8 cellular contexts compared by ENCODE assay signal in the genomic region with DNA sequence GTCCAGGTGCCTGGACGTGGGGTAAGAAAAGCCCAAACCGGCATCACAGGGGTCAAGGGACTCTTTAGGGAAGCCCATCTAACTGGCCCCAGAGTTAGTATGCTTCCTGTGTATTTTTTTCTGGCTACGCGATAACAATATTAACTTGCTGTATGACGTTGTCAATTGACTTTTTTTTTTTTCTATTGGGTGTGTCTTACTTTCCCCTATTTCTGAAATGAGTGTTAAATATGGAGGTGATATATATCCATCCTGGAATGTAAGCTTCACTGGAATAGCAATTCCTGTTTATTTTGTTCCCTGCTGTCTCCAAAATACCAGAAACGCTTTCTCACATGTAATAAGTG. TPM values are rescaled to one million over a fixed set of nuclear protein-coding genes. Genes with fewer than 3 reads are reported as not detected.
DNase-seq lines count a peak whose midpoint lies in the region; ATAC-seq and TF ChIP-seq lines count a peak whose summit lies in the region.

No MANE protein-coding gene starts in this region.

- H3K4me1 ChIP-seq in adipocyte (ENCODE audit: control insufficient read depth, insufficient read depth, low read length): peaks cover 3% of the 10 kb centered on the region
- H3K4me1 ChIP-seq in liver (ENCODE audit: control insufficient read depth in 4 of 4, insufficient read depth in 4 of 4, low read length in 3 of 4): peaks cover 1 to 54% (median 20%) of the 10 kb centered on the region in 4 donors
- peaks cover 0 to 6% (median 0%) of the 10 kb centered on the region in 4 donors for H3K4me1 ChIP-seq in tibial artery

- no peaks in the 10 kb centered on the region for H3K9me3 Mint-ChIP-seq in activated T-cell treated with anti-CD3 and anti-CD28 coated beads, Interleukin-2, amount 50 U/mL, for 4 hours

- peaks cover 8% of the 10 kb centered on the region for H3K4me1 Mint-ChIP-seq in activated T-cell treated with anti-CD3 and anti-CD28 coated beads, Interleukin-2, amount 50 U/mL, for 4 hours (ENCODE audit: low read depth)

- peak overlapping the region; percentile 48 for H3K4me3 Mint-ChIP-seq in activated T-cell treated with anti-CD3 and anti-CD28 coated beads, Interleukin-2, amount 50 U/mL, for 4 hours

- DNase-seq in activated T-cell treated with anti-CD3 and anti-CD28 coated beads, Interleukin-2, amount 50 U/mL, for 4 hours: no peak
- DNase-seq in activated T-cell treated with anti-CD3 and anti-CD28 coated beads, Interleukin-2, amount 50 U/mL, for 1 hour: no peak
- DNase-seq in adipocyte (ENCODE audit: low read depth) (no peak), tibial artery (no peak), NCI-H226 (no peak), A172 (ENCODE audit: low spot score) (no peak), DMS79 (lab: John Stamatoyannopoulos, UW) (no peak)

- no peaks in the 10 kb centered on the region for H3K9me3 ChIP-seq in adipocyte (ENCODE audit: control insufficient read depth, low read length)
- H3K9me3 ChIP-seq in liver (ENCODE audit: control insufficient read depth in 4 of 4, low read length in 3 of 4): no peaks in the 10 kb centered on the region
- H3K9me3 ChIP-seq in tibial artery: no peaks in the 10 kb centered on the region

- no peak for TF ChIP-seq RAD21 in liver (IDR thresholded peaks at IDR 0.05)

- H3K9ac ChIP-seq in adipocyte (ENCODE audit: low read length) (peak overlapping the region; percentile 86), liver (ENCODE audit: low read depth in 1 of 2, low read length in 2 of 2) (peak overlapping the region; percentile 70 to 86)

- H3K36me3 ChIP-seq in adipocyte (ENCODE audit: control insufficient read depth, insufficient read depth, low read length, severe bottlenecking) (no peaks in the 10 kb centered on the region), liver (ENCODE audit: control insufficient read depth in 4 of 4, insufficient read depth in 3 of 4, low read depth in 1 of 4, low read length in 3 of 4) (peaks cover 0 to 2% (median 0%) of the 10 kb centered on the region in 4 donors), tibial artery (no peaks in the 10 kb centered on the region)

- no peak for TF ChIP-seq CTCF in liver (IDR thresholded peaks at IDR 0.05; ENCODE audit: low read depth, low read length, missing input control)
- TF ChIP-seq CTCF in tibial artery (IDR thresholded peaks at IDR 0.05): no peak

- H3K27me3 ChIP-seq in adipocyte (replicated peaks; ENCODE audit: control insufficient read depth, insufficient read depth, low read length) (no peaks in the 10 kb centered on the region), liver (ENCODE audit: control insufficient read depth in 4 of 4, insufficient read depth in 4 of 4, low read length in 3 of 4) (no peaks in the 10 kb centered on the region), tibial artery (no peaks in the 10 kb centered on the region)

- intact Hi-C loops in tibial artery (cut with DNase I; ENCODE audit: low total_unique reads): no loop called here

- WGBS in liver: 5% methylated on average over 6 of the region's 6 CpGs

- H3K4me3 ChIP-seq in adipocyte (ENCODE audit: low read length) (peak overlapping the region; percentile 91), liver (ENCODE audit: low read depth in 1 of 3, low read length in 3 of 3) (peak overlapping the region; percentile 83 to 97 (median 85)), tibial artery (peak overlapping the region; percentile 71 to 81)

- peaks cover 27% of the 10 kb centered on the region for H3K27me3 Mint-ChIP-seq in activated T-cell treated with anti-CD3 and anti-CD28 coated beads, Interleukin-2, amount 50 U/mL, for 4 hours (ENCODE audit: low read depth)

- H3K27ac ChIP-seq in liver (ENCODE audit: low read depth in 1 of 2, low read length in 2 of 2): peak overlapping the region; percentile 90 to 97
- peak overlapping the region; percentile 75 to 76 for H3K27ac ChIP-seq in tibial artery

- H3K36me3 Mint-ChIP-seq in activated T-cell treated with anti-CD3 and anti-CD28 coated beads, Interleukin-2, amount 50 U/mL, for 4 hours (ENCODE audit: insufficient read depth): no peaks in the 10 kb centered on the region

- no peak for ATAC-seq in activated T-cell treated with anti-CD3 and anti-CD28 coated beads, Interleukin-2, amount 50 U/mL, for 4 hours

TF ChIP-seq in liver, 16 proteins besides CTCF, POLR2A, EP300 and RAD21:
- TF ChIP-seq FOXA2 (IDR thresholded peaks at IDR 0.05) (no peak), FOXA1 (IDR thresholded peaks at IDR 0.05) (no peak), HNF4G (IDR thresholded peaks at IDR 0.05) (no peak), EGR1 (IDR thresholded peaks at IDR 0.05; ENCODE audit: low read depth in 2 of 2) (no peak), HNF4A (conservative IDR thresholded peaks at IDR 0.05) (no peak), SP1 (IDR thresholded peaks at IDR 0.05) (no peak), RXRA (IDR thresholded peaks at IDR 0.05) (no peak), TAF1 (conservative IDR thresholded peaks at IDR 0.05) (no peak), GABPA (IDR thresholded peaks at IDR 0.05 in 1 of 2, conservative IDR thresholded peaks at IDR 0.05 in 1 of 2) (no peak), YY1 (IDR thresholded peaks at IDR 0.05) (no peak), JUND (IDR thresholded peaks at IDR 0.05) (no peak), NR2F2 (IDR thresholded peaks at IDR 0.05) (no peak)
- TF ChIP-seq, protein P1, sequence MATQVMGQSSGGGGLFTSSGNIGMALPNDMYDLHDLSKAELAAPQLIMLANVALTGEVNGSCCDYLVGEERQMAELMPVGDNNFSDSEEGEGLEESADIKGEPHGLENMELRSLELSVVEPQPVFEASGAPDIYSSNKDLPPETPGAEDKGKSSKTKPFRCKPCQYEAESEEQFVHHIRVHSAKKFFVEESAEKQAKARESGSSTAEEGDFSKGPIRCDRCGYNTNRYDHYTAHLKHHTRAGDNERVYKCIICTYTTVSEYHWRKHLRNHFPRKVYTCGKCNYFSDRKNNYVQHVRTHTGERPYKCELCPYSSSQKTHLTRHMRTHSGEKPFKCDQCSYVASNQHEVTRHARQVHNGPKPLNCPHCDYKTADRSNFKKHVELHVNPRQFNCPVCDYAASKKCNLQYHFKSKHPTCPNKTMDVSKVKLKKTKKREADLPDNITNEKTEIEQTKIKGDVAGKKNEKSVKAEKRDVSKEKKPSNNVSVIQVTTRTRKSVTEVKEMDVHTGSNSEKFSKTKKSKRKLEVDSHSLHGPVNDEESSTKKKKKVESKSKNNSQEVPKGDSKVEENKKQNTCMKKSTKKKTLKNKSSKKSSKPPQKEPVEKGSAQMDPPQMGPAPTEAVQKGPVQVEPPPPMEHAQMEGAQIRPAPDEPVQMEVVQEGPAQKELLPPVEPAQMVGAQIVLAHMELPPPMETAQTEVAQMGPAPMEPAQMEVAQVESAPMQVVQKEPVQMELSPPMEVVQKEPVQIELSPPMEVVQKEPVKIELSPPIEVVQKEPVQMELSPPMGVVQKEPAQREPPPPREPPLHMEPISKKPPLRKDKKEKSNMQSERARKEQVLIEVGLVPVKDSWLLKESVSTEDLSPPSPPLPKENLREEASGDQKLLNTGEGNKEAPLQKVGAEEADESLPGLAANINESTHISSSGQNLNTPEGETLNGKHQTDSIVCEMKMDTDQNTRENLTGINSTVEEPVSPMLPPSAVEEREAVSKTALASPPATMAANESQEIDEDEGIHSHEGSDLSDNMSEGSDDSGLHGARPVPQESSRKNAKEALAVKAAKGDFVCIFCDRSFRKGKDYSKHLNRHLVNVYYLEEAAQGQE (IDR thresholded peaks at IDR 0.05): no peak
- TF ChIP-seq, protein P2, sequence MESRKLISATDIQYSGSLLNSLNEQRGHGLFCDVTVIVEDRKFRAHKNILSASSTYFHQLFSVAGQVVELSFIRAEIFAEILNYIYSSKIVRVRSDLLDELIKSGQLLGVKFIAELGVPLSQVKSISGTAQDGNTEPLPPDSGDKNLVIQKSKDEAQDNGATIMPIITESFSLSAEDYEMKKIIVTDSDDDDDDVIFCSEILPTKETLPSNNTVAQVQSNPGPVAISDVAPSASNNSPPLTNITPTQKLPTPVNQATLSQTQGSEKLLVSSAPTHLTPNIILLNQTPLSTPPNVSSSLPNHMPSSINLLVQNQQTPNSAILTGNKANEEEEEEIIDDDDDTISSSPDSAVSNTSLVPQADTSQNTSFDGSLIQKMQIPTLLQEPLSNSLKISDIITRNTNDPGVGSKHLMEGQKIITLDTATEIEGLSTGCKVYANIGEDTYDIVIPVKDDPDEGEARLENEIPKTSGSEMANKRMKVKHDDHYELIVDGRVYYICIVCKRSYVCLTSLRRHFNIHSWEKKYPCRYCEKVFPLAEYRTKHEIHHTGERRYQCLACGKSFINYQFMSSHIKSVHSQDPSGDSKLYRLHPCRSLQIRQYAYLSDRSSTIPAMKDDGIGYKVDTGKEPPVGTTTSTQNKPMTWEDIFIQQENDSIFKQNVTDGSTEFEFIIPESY (IDR thresholded peaks at IDR 0.05): no peak
- TF ChIP-seq, protein P3, sequence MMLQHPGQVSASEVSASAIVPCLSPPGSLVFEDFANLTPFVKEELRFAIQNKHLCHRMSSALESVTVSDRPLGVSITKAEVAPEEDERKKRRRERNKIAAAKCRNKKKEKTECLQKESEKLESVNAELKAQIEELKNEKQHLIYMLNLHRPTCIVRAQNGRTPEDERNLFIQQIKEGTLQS (IDR thresholded peaks at IDR 0.05): no peak
- TF ChIP-seq, protein P4, sequence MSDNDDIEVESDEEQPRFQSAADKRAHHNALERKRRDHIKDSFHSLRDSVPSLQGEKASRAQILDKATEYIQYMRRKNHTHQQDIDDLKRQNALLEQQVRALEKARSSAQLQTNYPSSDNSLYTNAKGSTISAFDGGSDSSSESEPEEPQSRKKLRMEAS (IDR thresholded peaks at IDR 0.05): no peak

RNA-seq across cellular contexts. Expression of a gene that starts 0.6 kb away (rescaled TPM):
- not detected for total RNA-seq in activated T-cell treated with anti-CD3 and anti-CD28 coated beads, Interleukin-2, amount 50 U/mL, for 4 hours
- 1 to 10 TPM; 2.5 to 2.6 TPM for total RNA-seq in liver
- polyA plus RNA-seq in liver: 1 to 10 TPM; 1.7 to 2.4 TPM
- total RNA-seq in A172 (2014; rRNA removed; shearing (Covaris generic)): 0.02 TPM in 1 of 2 replicates, not detected in the other
